Comparison of ENCODE assay signal across 13 cellular contexts in genomic region chr9:104961701-104962359, GRCh38. TPM values are rescaled to one million over a fixed set of nuclear protein-coding genes. Genes with fewer than 3 reads are reported as not detected.
A peak's percentile ranks its signal among the peaks of the same experiment; 100 is the strongest.
DNase-seq lines count a peak whose midpoint lies in the region; ATAC-seq, FAIRE-seq and TF ChIP-seq lines count a peak whose summit lies in the region.
"Had no signal": no experiment of that assay in that cellular context is flagged by ENCODE, and none has a peak within 500 bp of the region (broad histone marks: within the 10 kb centered on the region; RNA-seq: fewer than 3 reads in every experiment).

No MANE protein-coding gene starts in this region.

- H3K79me2 ChIP-seq in HepG2 (ENCODE audit: insufficient read depth, low read length) (no peaks in the 10 kb centered on the region), OCI-LY7 (ENCODE audit: insufficient read depth, low read depth, low read length) (no peaks in the 10 kb centered on the region)

- POLR2A ChIA-PET in HepG2 (lab: Yijun Ruan, JAX), result interaction anchor here (0.7 to 1.5 kb wide), 3 partner anchors 34 to 260 kb away, joined by 4 to 8 read pairs (median 4); partner anchors contain the start of gene ABCA1
- POLR2A ChIA-PET in OCI-LY7 (lab: Charles Lee), result interaction anchor here (0.6 to 1.5 kb wide), 8 partner anchors 12 to 91 kb away, joined by 3 to 6 read pairs (median 3); no protein-coding TSS in a partner anchor

- H3K9me2 ChIP-seq in OCI-LY7 (ENCODE audit: insufficient read depth, low read length), result no peaks in the 10 kb centered on the region

- TF ChIP-seq RAD21 in HepG2 (CRISPR knock-in tag; IDR thresholded peaks at IDR 0.05), result no peak

- in situ Hi-C loops in HepG2 (cut with HindIII; ENCODE audit: extremely low pct_ligation_motif_present, low pct_unique_long_range_greater_than_20kb) (no loop called here), transverse colon (cut with MboI; ENCODE audit: low pct_ligation_motif_present in 1 of 4, low pct_unique_long_range_greater_than_20kb in 1 of 4, low sequenced_read_pairs in 3 of 4) (no loop called here)

- H3K27ac ChIP-seq in HepG2 (ENCODE audit: extremely low read length, insufficient read depth, low read length) (no peak overlapping the region), right lobe of liver (no peak overlapping the region), OCI-LY7 (ENCODE audit: low read depth, low read length, poor library complexity, severe bottlenecking) (no peak overlapping the region), esophagus squamous epithelium (peak overlapping the region; percentile 23 to 50 (median 37)), transverse colon (peak overlapping the region; percentile 43 to 73 (median 68))
- H3K27ac ChIP-seq: SK-N-MC had no signal

- CTCF ChIA-PET in HepG2 (lab: Yijun Ruan, JAX; ENCODE audit: low intra/inter-chr PET ratio, low total read pairs) (no interaction called here), OCI-LY7 (lab: Charles Lee; ENCODE audit: unreplicated experiment) (interaction anchor here (0.9 kb wide), 1 partner anchor 30 kb away, joined by 4 read pairs; no protein-coding TSS in a partner anchor)

- no peak for FAIRE-seq in HepG2 (lab: Jason Lieb, UNC)

- no peaks in the 10 kb centered on the region for H3K9me3 ChIP-seq in HepG2 (ENCODE audit: low read length)
- H3K9me3 ChIP-seq in right lobe of liver, result no peaks in the 10 kb centered on the region
- no peaks in the 10 kb centered on the region for H3K9me3 ChIP-seq in OCI-LY7 (ENCODE audit: low read length)
- H3K9me3 ChIP-seq in esophagus squamous epithelium, result no peaks in the 10 kb centered on the region
- H3K9me3 ChIP-seq in transverse colon, result no peaks in the 10 kb centered on the region

- no peak overlapping the region for H2AFZ ChIP-seq in HepG2 (ENCODE audit: low read length)
- H2AFZ ChIP-seq in OCI-LY7 (ENCODE audit: low read length), result peak overlapping the region; percentile 67; the same call in 1 of the 2 replicates

- peaks cover 0 to 5% of the 10 kb centered on the region in 2 experiments; a peak in 1 of 5 replicates for H3K27me3 ChIP-seq in HepG2 (ENCODE audit: control insufficient read depth in 1 of 2, insufficient read depth in 2 of 2, low read length in 2 of 2)
- no peaks in the 10 kb centered on the region for H3K27me3 ChIP-seq in right lobe of liver
- H3K27me3 ChIP-seq in esophagus squamous epithelium, result no peaks in the 10 kb centered on the region
- no peaks in the 10 kb centered on the region for H3K27me3 ChIP-seq in transverse colon

- peak overlapping the region; percentile 2; the same call in 1 of the 2 replicates for H3K4me2 ChIP-seq in HepG2 (ENCODE audit: low read depth, low read length)
- peak overlapping the region; percentile 37 for H3K4me2 ChIP-seq in OCI-LY7 (ENCODE audit: low read length)

- H3K36me3 ChIP-seq in HepG2 (replicated peaks in 1 of 2; ENCODE audit: control insufficient read depth in 1 of 2, insufficient read depth in 2 of 2, low read length in 2 of 2) (no peaks in the 10 kb centered on the region), right lobe of liver (no peaks in the 10 kb centered on the region), OCI-LY7 (ENCODE audit: insufficient read depth, low read length) (no peaks in the 10 kb centered on the region), esophagus squamous epithelium (no peaks in the 10 kb centered on the region), transverse colon (no peaks in the 10 kb centered on the region)

- peaks cover 3% of the 10 kb centered on the region for H3K27me3 Mint-ChIP-seq in nephron progenitor cell (ENCODE audit: low read depth, poor library complexity)

- no peak overlapping the region for H3K27ac Mint-ChIP-seq in nephron progenitor cell
- H3K27ac Mint-ChIP-seq: B cell had no signal

- intact Hi-C loops in HepG2 (cut with micrococcal nuclease; ENCODE audit: unreplicated experiment), result no loop called here
- intact Hi-C loops in right lobe of liver (cut with DNase I), result no loop called here
- intact Hi-C loops in OCI-LY7 (cut with micrococcal nuclease; ENCODE audit: unreplicated experiment), result no loop called here
- intact Hi-C loops in esophagus squamous epithelium (cut with DNase I), result no loop called here
- intact Hi-C loops in transverse colon (cut with DNase I; ENCODE audit: low total_unique reads), result no loop called here

- DNase-seq in HepG2 (ENCODE audit: low spot score) (no peak), right lobe of liver (no peak), OCI-LY7 (ENCODE audit: low spot score) (no peak), esophagus squamous epithelium (lab: John Stamatoyannopoulos, UW) (no peak), transverse colon (peak; percentile 24), nephron progenitor cell (no peak), NCI-H1048 (lab: John Stamatoyannopoulos, UW) (no peak), SW480 (ENCODE audit: low spot score) (no peak)
- DNase-seq: aorta, left cardiac atrium, retina had no signal

- H3K4me3 ChIP-seq in HepG2 (replicated peaks in 1 of 3; ENCODE audit: insufficient read depth in 1 of 3, low read depth in 2 of 3, low read length in 3 of 3) (no peak overlapping the region), right lobe of liver (no peak overlapping the region), OCI-LY7 (ENCODE audit: low read depth, low read length, poor library complexity, severe bottlenecking) (no peak overlapping the region), esophagus squamous epithelium (no peak overlapping the region), transverse colon (no peak overlapping the region)
- H3K4me3 ChIP-seq: SK-N-MC had no signal

- no TSS peak for BruUV-seq in HepG2 (replicated peaks; lab: Mats Ljungman, UMichigan)
- BruUV-seq in OCI-LY7 (replicated peaks; lab: Mats Ljungman, UMichigan), result no TSS peak

- H3K4me1 Mint-ChIP-seq in nephron progenitor cell, result peaks cover 21% of the 10 kb centered on the region

- no peaks in the 10 kb centered on the region for H3K9me3 Mint-ChIP-seq in nephron progenitor cell

- peaks cover 32% of the 10 kb centered on the region for H3K4me1 ChIP-seq in HepG2 (ENCODE audit: insufficient read depth, low read length)
- H3K4me1 ChIP-seq in right lobe of liver, result no peaks in the 10 kb centered on the region
- H3K4me1 ChIP-seq in OCI-LY7 (ENCODE audit: insufficient read depth, low read length, poor library complexity, severe bottlenecking), result peaks cover 25% of the 10 kb centered on the region
- peaks cover 0 to 19% (median 10%) of the 10 kb centered on the region in 3 donors for H3K4me1 ChIP-seq in esophagus squamous epithelium
- H3K4me1 ChIP-seq in transverse colon, result peaks cover 9 to 17% (median 15%) of the 10 kb centered on the region in 4 donors

- TF ChIP-seq POLR2A in HepG2 (IDR thresholded peaks at IDR 0.05; ENCODE audit: insufficient read depth in 1 of 2, low read depth in 2 of 2, low read length in 2 of 2), result no peak
- TF ChIP-seq POLR2A in right lobe of liver (IDR thresholded peaks at IDR 0.05), result no peak
- TF ChIP-seq POLR2A in esophagus squamous epithelium (IDR thresholded peaks at IDR 0.05), result no peak
- no peak for TF ChIP-seq POLR2A in transverse colon (IDR thresholded peaks at IDR 0.05)

- ATAC-seq in HepG2, result no peak
- ATAC-seq in right lobe of liver, result no peak

- H3K36me3 Mint-ChIP-seq in nephron progenitor cell (ENCODE audit: low read depth), result no peaks in the 10 kb centered on the region

- WGBS in HepG2 (ENCODE audit: low lambda C conversion rate), result 38% methylated on average over 6 of the region's 6 CpGs
- WGBS in right lobe of liver (ENCODE audit: insufficient coverage, low coverage, low lambda C conversion rate, missing lambda C conversion rate), result 78% methylated on average over 5 of the region's 6 CpGs
- WGBS in esophagus squamous epithelium, 2 donors, result 40 to 54% methylated on average over 6 of the region's 6 CpGs
- WGBS in transverse colon (ENCODE audit: low coverage in 1 of 2), 2 donors, result 45 to 73% methylated on average over 3 to 6 of the region's 6 CpGs

- no peak for TF ChIP-seq CTCF in HepG2 (CRISPR knock-in tag; IDR thresholded peaks at IDR 0.05)
- no peak for TF ChIP-seq CTCF in right lobe of liver (IDR thresholded peaks at IDR 0.05)
- no peak for TF ChIP-seq CTCF in OCI-LY7 (conservative IDR thresholded peaks at IDR 0.05; ENCODE audit: low read length)
- no peak for TF ChIP-seq CTCF in esophagus squamous epithelium (IDR thresholded peaks at IDR 0.05)
- TF ChIP-seq CTCF in transverse colon (IDR thresholded peaks at IDR 0.05), result no peak
- TF ChIP-seq CTCF in nephron progenitor cell (IDR thresholded peaks at IDR 0.05), result no peak

- H3K4me3 Mint-ChIP-seq in nephron progenitor cell, result no peak overlapping the region
- H3K4me3 Mint-ChIP-seq: B cell had no signal

- H3K9ac ChIP-seq in HepG2 (ENCODE audit: insufficient read depth, low read depth, low read length), result no peak overlapping the region

- TF ChIP-seq EP300 in HepG2 (IDR thresholded peaks at IDR 0.05; ENCODE audit: low read depth in 2 of 2, low read length in 2 of 2), result no peak
- TF ChIP-seq EP300 in HepG2 (CRISPR knock-in tag; IDR thresholded peaks at IDR 0.05; ENCODE audit: borderline replicate concordance), result no peak
- no peak for TF ChIP-seq EP300 in transverse colon (IDR thresholded peaks at IDR 0.05; ENCODE audit: low read depth)

- no peaks in the 10 kb centered on the region for H4K20me1 ChIP-seq in HepG2 (ENCODE audit: insufficient read depth, low read length)
- H4K20me1 ChIP-seq in OCI-LY7 (ENCODE audit: insufficient read depth, low read length), result no peaks in the 10 kb centered on the region

RNA-seq across cellular contexts. Expression of gene ABCA1, which starts 33.9 kb away (rescaled TPM):
- 40.0 and 63.8 TPM in 2 replicates for total RNA-seq in HepG2 (2016; rRNA removed; fragmentation: Illumina TruSeq; extraction: Trizol)
- total RNA-seq in HepG2 (2016; cell fraction: cytosol; rRNA removed; fragmentation: Illumina TruSeq; extraction: Trizol; ENCODE audit: low read depth), result 8.1 and 10.0 TPM in 2 replicates
- 36.2 and 63.5 TPM in 2 replicates for total RNA-seq in HepG2 (2016; cell fraction: insoluble cytoplasmic fraction; rRNA removed; fragmentation: Illumina TruSeq; extraction: Trizol)
- 10.8 and 13.5 TPM in 2 replicates for total RNA-seq in HepG2 (2016; cell fraction: membrane; rRNA removed; fragmentation: Illumina TruSeq; extraction: Trizol)
- 111 and 125 TPM in 2 replicates for total RNA-seq in HepG2 (2016; cell fraction: nucleus; rRNA removed; fragmentation: Illumina TruSeq; extraction: Trizol)
- 26.8 and 30.0 TPM in 2 replicates for polyA plus RNA-seq in HepG2 (2011; rRNA removed)
- 23.6 and 27.4 TPM in 2 replicates for polyA plus RNA-seq in HepG2 (2011; cell fraction: cytosol; rRNA removed)
- polyA plus RNA-seq in HepG2 (2011; cell fraction: nucleus; rRNA removed), result 74.2 and 77.9 TPM in 2 replicates
- 16.8 and 28.4 TPM in 2 replicates for polyA plus RNA-seq in HepG2 (2012)
- 1.1 TPM in 2 replicates for polyA plus RNA-seq in HepG2 (2016; cell fraction: cytosol; fragmentation: Illumina TruSeq; extraction: Trizol; ENCODE audit: low read depth)
- polyA plus RNA-seq in HepG2 (2016; cell fraction: insoluble cytoplasmic fraction; fragmentation: Illumina TruSeq; extraction: Trizol; ENCODE audit: low read depth), result 13.1 and 13.8 TPM in 2 replicates
- polyA plus RNA-seq in HepG2 (2016; cell fraction: membrane; fragmentation: Illumina TruSeq; extraction: Trizol; ENCODE audit: low read depth), result 2.0 and 2.5 TPM in 2 replicates
- polyA plus RNA-seq in HepG2 (2016; cell fraction: nucleus; fragmentation: Illumina TruSeq; extraction: Trizol; ENCODE audit: insufficient read depth, low read depth), result 64.5 and 67.0 TPM in 2 replicates
- 0.51 and 497 TPM in 2 replicates for polyA minus RNA-seq in HepG2 (2011; rRNA and poly(A)+ RNA removed; ENCODE audit: low replicate concordance)
- 94.8 and 127 TPM in 2 replicates for polyA minus RNA-seq in HepG2 (2011; cell fraction: cytosol; rRNA and poly(A)+ RNA removed)
- 220 and 287 TPM in 2 replicates for polyA minus RNA-seq in HepG2 (2011; cell fraction: nucleus; rRNA and poly(A)+ RNA removed)
- 100 to 1,000 TPM in 1 of 6 experiments, 10 to 100 TPM in 5; 45.8 to 107 (median 61.4) TPM for total RNA-seq in right lobe of liver
- total RNA-seq in OCI-LY7 (2014; rRNA removed; shearing (Covaris generic)), result 8.0 and 10.1 TPM in 2 replicates
- total RNA-seq in OCI-LY7 (2022), result 14.0 and 18.9 TPM in 2 replicates
- 10 to 100 TPM in 3 of 4 donors, 1 to 10 TPM in 1; 7.7 to 37.6 (median 23.3) TPM for total RNA-seq in esophagus squamous epithelium
- total RNA-seq in transverse colon, result 10 to 100 TPM; 20.5 to 67.3 (median 60.5) TPM

Comparison
In these comparisons a context has a peak if more than half of its experiments do, and no peak if none do; other contexts are left out.
1. H3K27ac ChIP-seq: peak in esophagus squamous epithelium (4 of 4) and transverse colon (4 of 4); none in HepG2 (single experiment), right lobe of liver (0 of 3) and OCI-LY7 (single experiment).